In the genomic region with DNA sequence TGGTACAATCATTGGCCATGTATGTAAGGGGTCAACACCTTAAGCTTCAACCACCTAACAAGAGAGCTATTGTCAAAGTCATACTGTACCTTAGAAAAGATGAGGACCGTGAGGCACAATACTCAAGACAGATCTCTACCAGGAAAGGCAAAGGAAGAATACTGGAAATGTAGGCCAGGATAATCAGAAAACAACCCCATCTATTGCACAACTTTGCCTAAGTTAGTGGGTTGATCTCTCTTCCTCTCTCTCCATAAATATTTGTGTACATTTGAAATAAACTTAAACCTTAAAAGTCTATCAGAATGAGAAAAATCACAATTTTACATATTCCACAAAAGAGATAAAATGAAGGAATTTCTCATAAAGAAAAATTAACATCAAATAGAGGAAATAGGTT, we compare ENCODE assay signal across 27 cellular contexts.
"Had no signal": no experiment of that assay in that cellular context is flagged by ENCODE, and none has a peak within 500 bp of the region (broad histone marks: within the 10 kb centered on the region; RNA-seq: fewer than 3 reads in every experiment).

No MANE protein-coding gene starts in this region.

- ATAC-seq: activated CD8-positive, alpha-beta T cell treated with anti-CD3 and anti-CD28 coated beads, Interleukin-2, amount 10 ng/mL, durations not matched to agents 7 days and 5 days; Right ventricle myocardium inferior; T-helper 17 cell; WTC11 had no signal

- H3K9me3 ChIP-seq: adrenal gland, breast epithelium, MG63, SJCRH30 had no signal

- H3K27me3 ChIP-seq: adrenal gland, breast epithelium, MG63, SJCRH30 had no signal

- H2AFZ ChIP-seq: PC-9 had no signal

- H3K4me2 ChIP-seq: KMS-11, PC-9 had no signal

- DNase-seq: activated CD4-positive, alpha-beta T cell treated with anti-CD3 and anti-CD28 coated beads for 48 hours; activated CD4-positive, alpha-beta T cell treated with anti-CD3 and anti-CD28 coated beads, Interleukin-2, amount 50 U/mL, for 4 hours; activated CD4-positive, CD25-positive, alpha-beta regulatory T cell treated with anti-CD3 and anti-CD28 coated beads, Interleukin-2, amount 50 U/mL, for 72 hours; activated CD8-positive, alpha-beta memory T cell treated with anti-CD3 and anti-CD28 coated beads, Interleukin-2, amount 50 U/mL, for 48 hours; activated CD8-positive, alpha-beta T cell treated with anti-CD3 and anti-CD28 coated beads, Interleukin-2, amount 10 ng/mL, durations not matched to agents 7 days and 5 days; activated naive CD4-positive, alpha-beta T cell treated with anti-CD3 and anti-CD28 coated beads, Interleukin-2, amount 50 U/mL, for 16 hours; activated naive CD8-positive, alpha-beta T cell treated with anti-CD3 and anti-CD28 coated beads, Interleukin-2, amount 10 ng/mL, durations not matched to agents 7 days and 5 days; activated T-cell treated with anti-CD3 and anti-CD28 coated beads, Interleukin-2, amount 50 U/mL, for 1 hour; adrenal gland; aorta; caudate nucleus; MG63; MV-4-11; NCI-H1092 treated with DMSO at 0.1 percent for 48 hours; NCI-H1417 treated with DMSO at 0.1 percent for 48 hours; NCI-H1694 treated with DMSO at 0.1 percent for 48 hours; NCI-H2029 treated with DMSO at 0.1 percent for 48 hours; NCI-H446; NCI-H524; PC-9; SJCRH30; T-helper 17 cell; T-helper 9 cell had no signal

- H3K4me3 ChIP-seq: adrenal gland, breast epithelium, MG63, PC-9, SJCRH30 had no signal

- H3K9ac ChIP-seq: KMS-11 had no signal

- H3K4me1 ChIP-seq: adrenal gland, breast epithelium had no signal

- H3K27ac ChIP-seq: adrenal gland, breast epithelium, KMS-11, PC-9, SJCRH30 had no signal

- H3K36me3 ChIP-seq: adrenal gland, breast epithelium, MG63 had no signal
